Comparison of ENCODE assay signal across 18 cellular contexts in the genomic region with DNA sequence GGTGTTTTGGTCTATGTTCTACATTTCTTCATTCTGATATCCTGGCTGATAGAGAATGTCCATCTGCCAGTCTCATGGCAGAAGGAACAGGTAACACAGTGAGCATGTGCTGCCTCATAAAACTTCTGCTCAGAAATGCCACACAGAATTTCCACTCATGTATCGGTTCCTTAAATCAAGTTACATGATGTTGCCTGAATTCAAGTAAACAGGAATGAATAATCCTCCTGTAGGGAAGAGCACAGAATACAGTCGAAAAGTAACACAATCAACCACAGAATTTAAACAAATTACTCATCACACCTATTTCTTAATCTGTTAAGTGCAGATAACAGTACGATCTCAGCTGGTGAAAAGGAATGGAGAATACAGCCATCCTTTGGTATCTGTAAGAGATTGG.
DNase-seq lines count a peak whose midpoint lies in the region; ATAC-seq, FAIRE-seq and TF ChIP-seq lines count a peak whose summit lies in the region.
"Had no signal": no experiment of that assay in that cellular context is flagged by ENCODE, and none has a peak within 500 bp of the region (broad histone marks: within the 10 kb centered on the region; RNA-seq: fewer than 3 reads in every experiment).

No MANE protein-coding gene starts in this region.

- H3K36me3 Mint-ChIP-seq in activated T-cell treated with anti-CD3 and anti-CD28 coated beads, Interleukin-2, amount 50 U/mL, for 72 hours (ENCODE audit: insufficient read depth in 2 of 2) = no peaks in the 10 kb centered on the region
- H3K36me3 Mint-ChIP-seq in stimulated activated effector memory CD8-positive, alpha-beta T cell treated with anti-CD3 and anti-CD28 coated beads, Interleukin-12 subunit alpha, Interleukin-12 subunit beta, amount 100 ng/mL, for 72 hours = peaks cover 6% of the 10 kb centered on the region
- no peaks in the 10 kb centered on the region for H3K36me3 Mint-ChIP-seq in immature natural killer cell

- BruUV-seq in GM12878 (replicated peaks; lab: Mats Ljungman, UMichigan) = no TSS peak

- no peak overlapping the region for H3K4me3 Mint-ChIP-seq in activated T-cell treated with anti-CD3 and anti-CD28 coated beads, Interleukin-2, amount 50 U/mL, for 72 hours
- H3K4me3 Mint-ChIP-seq in stimulated activated effector memory CD8-positive, alpha-beta T cell treated with anti-CD3 and anti-CD28 coated beads, Interleukin-12 subunit alpha, Interleukin-12 subunit beta, amount 100 ng/mL, for 72 hours = no peak overlapping the region
- no peak overlapping the region for H3K4me3 Mint-ChIP-seq in immature natural killer cell
- H3K4me3 Mint-ChIP-seq: CD14-positive monocyte had no signal

- no peak for DNase-seq in activated T-cell treated with anti-CD3 and anti-CD28 coated beads, Interleukin-2, amount 50 U/mL, for 72 hours
- DNase-seq in activated T-cell treated with anti-CD3 and anti-CD28 coated beads for 4 hours (no peak), H54 (ENCODE audit: insufficient read length, low spot score) (no peak), GM12878 (ENCODE audit: low read depth, low spot score) (no peak), immature natural killer cell (no peak), NCI-H226 (no peak)
- DNase-seq in stimulated activated effector memory CD8-positive, alpha-beta T cell treated with anti-CD3 and anti-CD28 coated beads, Interleukin-12 subunit alpha, Interleukin-12 subunit beta, amount 100 ng/mL, for 72 hours (ENCODE audit: low spot score in 2 of 2) = no peak
- DNase-seq: DND-41, GF-D8, NCI-H1048, NCI-H146, NCI-H2107, NCI-H345 had no signal

- SMC1A ChIA-PET in GM12878 (lab: Charles Lee; ENCODE audit: uncharacterized antibody, unreplicated experiment) = no interaction called here

- RAD21 ChIA-PET in GM12878 (lab: Charles Lee; ENCODE audit: unreplicated experiment) = no interaction called here

- POLR2A ChIA-PET in GM12878 (lab: Charles Lee) = interaction anchor here (0.5 to 0.6 kb wide), 2 partner anchors 9 to 82 kb away, joined by 4 to 5 read pairs; no protein-coding TSS in a partner anchor

- H3K9me3 Mint-ChIP-seq in activated T-cell treated with anti-CD3 and anti-CD28 coated beads, Interleukin-2, amount 50 U/mL, for 72 hours = no peaks in the 10 kb centered on the region
- H3K9me3 Mint-ChIP-seq in stimulated activated effector memory CD8-positive, alpha-beta T cell treated with anti-CD3 and anti-CD28 coated beads, Interleukin-12 subunit alpha, Interleukin-12 subunit beta, amount 100 ng/mL, for 72 hours = no peaks in the 10 kb centered on the region
- no peaks in the 10 kb centered on the region for H3K9me3 Mint-ChIP-seq in immature natural killer cell
- H3K9me3 Mint-ChIP-seq: CD14-positive monocyte had no signal

- no peak for TF ChIP-seq EP300 in GM12878 (IDR thresholded peaks at IDR 0.05; ENCODE audit: borderline replicate concordance in 1 of 2, control insufficient read depth in 1 of 2, low read depth in 2 of 2, low read length in 2 of 2)

- no peak overlapping the region for H3K27ac Mint-ChIP-seq in activated T-cell treated with anti-CD3 and anti-CD28 coated beads, Interleukin-2, amount 50 U/mL, for 72 hours
- peak overlapping the region; percentile 54 for H3K27ac Mint-ChIP-seq in stimulated activated effector memory CD8-positive, alpha-beta T cell treated with anti-CD3 and anti-CD28 coated beads, Interleukin-12 subunit alpha, Interleukin-12 subunit beta, amount 100 ng/mL, for 72 hours
- no peak overlapping the region for H3K27ac Mint-ChIP-seq in immature natural killer cell
- H3K27ac Mint-ChIP-seq: CD14-positive monocyte had no signal

- in situ Hi-C loops in GM12878 (cut with MboI) = no loop called here

- H3K9me3 ChIP-seq in GM12878 (replicated peaks; ENCODE audit: control insufficient read depth, insufficient read depth, low read length) = no peaks in the 10 kb centered on the region
- H3K9me3 ChIP-seq: A549 had no signal

- no peaks in the 10 kb centered on the region for H3K36me3 ChIP-seq in GM12878 (ENCODE audit: control insufficient read depth in 2 of 2, insufficient read depth in 2 of 2, low read length in 1 of 2)

- no peak overlapping the region for H3K9ac ChIP-seq in GM12878 (ENCODE audit: control insufficient read depth, insufficient read depth, low read length)

- H3K27ac ChIP-seq in GM12878 (ENCODE audit: control insufficient read depth, insufficient read depth) = no peak overlapping the region
- H3K27ac ChIP-seq: A549, SK-N-MC had no signal

- CTCF ChIA-PET in GM12878 (lab: Yijun Ruan, JAX) = interaction anchor here (1.1 to 1.8 kb wide), 2 partner anchors 9 to 17 kb away, joined by 5 read pairs; a partner anchor contains a TSS

- H4K20me1 ChIP-seq in GM12878 (ENCODE audit: control insufficient read depth, insufficient read depth) = no peaks in the 10 kb centered on the region; the same call in 1 of the 2 replicates

- no peaks in the 10 kb centered on the region for H3K27me3 ChIP-seq in GM12878 (replicated peaks in 1 of 2; ENCODE audit: control insufficient read depth in 2 of 2, insufficient read depth in 2 of 2, low read length in 1 of 2)

- TF ChIP-seq RAD21 in GM12878 (IDR thresholded peaks at IDR 0.05; ENCODE audit: insufficient read depth, low read depth, low read length) = no peak

- FAIRE-seq in H54 (lab: Jason Lieb, UNC) = peak; percentile 23
- peak; percentile 71 for FAIRE-seq in GM12878 (lab: Jason Lieb, UNC)
- FAIRE-seq: A549, H1 had no signal

- no peak for TF ChIP-seq CTCF in GM12878 (IDR thresholded peaks at IDR 0.05 in 2 of 3, conservative IDR thresholded peaks at IDR 0.05 in 1 of 3; ENCODE audit: control insufficient read depth in 2 of 3, extremely low read depth in 1 of 3, insufficient read depth in 1 of 3, low read depth in 3 of 3, low read length in 3 of 3)

- no peak overlapping the region for H3K4me2 ChIP-seq in GM12878 (ENCODE audit: control insufficient read depth, insufficient read depth)
- H3K4me2 ChIP-seq: A549 had no signal

- H3K4me1 ChIP-seq in GM12878 (ENCODE audit: control insufficient read depth, insufficient read depth, low read length) = no peaks in the 10 kb centered on the region; the same call in 1 of the 2 replicates

- TF ChIP-seq POLR2A in H54 (IDR thresholded peaks at IDR 0.05; ENCODE audit: low read depth, low read length) = no peak
- no peak for TF ChIP-seq POLR2A in GM12878 (IDR thresholded peaks at IDR 0.05; ENCODE audit: low read depth, low read length)

- H2AFZ ChIP-seq in GM12878 (ENCODE audit: control insufficient read depth, low read depth, low read length) = no peak overlapping the region

- WGBS in GM12878 (ENCODE audit: insufficient coverage, insufficient replicate concordance, low lambda C conversion rate, missing lambda C conversion rate) = 16% methylated on average over 3 of the region's 3 CpGs

- intact Hi-C loops in GM12878 (cut with micrococcal nuclease; ENCODE audit: unreplicated experiment) = no loop called here

- no peaks in the 10 kb centered on the region for H3K27me3 Mint-ChIP-seq in activated T-cell treated with anti-CD3 and anti-CD28 coated beads, Interleukin-2, amount 50 U/mL, for 72 hours (ENCODE audit: low read depth)
- no peaks in the 10 kb centered on the region for H3K27me3 Mint-ChIP-seq in immature natural killer cell (ENCODE audit: low read depth in 3 of 3)

- ATAC-seq in activated T-cell treated with anti-CD3 and anti-CD28 coated beads, Interleukin-2, amount 50 U/mL, for 72 hours (replicated peaks in 1 of 2) = peak; percentile 51 to 69
- ATAC-seq in GM12878 (no peak; the same call in 2 of the 3 replicates), HG03354 (IDR thresholded peaks at IDR 0.05; ENCODE audit: poor library complexity, severe bottlenecking, unreplicated experiment) (no peak)
- peak; percentile 54 for ATAC-seq in stimulated activated effector memory CD8-positive, alpha-beta T cell treated with anti-CD3 and anti-CD28 coated beads, Interleukin-12 subunit alpha, Interleukin-12 subunit beta, amount 100 ng/mL, for 72 hours
- ATAC-seq: A549 had no signal

- H3K79me2 ChIP-seq in GM12878 (ENCODE audit: control insufficient read depth, insufficient read depth, low read length) = no peaks in the 10 kb centered on the region

- H3K4me1 Mint-ChIP-seq in activated T-cell treated with anti-CD3 and anti-CD28 coated beads, Interleukin-2, amount 50 U/mL, for 72 hours (ENCODE audit: low read depth) = peaks cover 21% of the 10 kb centered on the region
- peaks cover 6% of the 10 kb centered on the region for H3K4me1 Mint-ChIP-seq in stimulated activated effector memory CD8-positive, alpha-beta T cell treated with anti-CD3 and anti-CD28 coated beads, Interleukin-12 subunit alpha, Interleukin-12 subunit beta, amount 100 ng/mL, for 72 hours
- H3K4me1 Mint-ChIP-seq in immature natural killer cell = peaks cover 7 to 13% of the 10 kb centered on the region in 2 donors

- H3K4me3 ChIP-seq in GM12878 = no peak overlapping the region
- H3K4me3 ChIP-seq: A549, SK-N-MC had no signal

TF ChIP-seq in GM12878, 131 proteins besides CTCF, POLR2A, EP300 and RAD21:
- TF ChIP-seq RUNX3 (IDR thresholded peaks at IDR 0.05; ENCODE audit: low read length) = peak; percentile 72
- TF ChIP-seq EED (IDR thresholded peaks at IDR 0.05; ENCODE audit: low read depth) = 0 out of 2 replicates have a peak, but pooled peaks have one; percentile 20
- TF ChIP-seq TCF7 (IDR thresholded peaks at IDR 0.05; ENCODE audit: borderline replicate concordance) = no peak
- no peak for TF ChIP-seq ZNF207 (IDR thresholded peaks at IDR 0.05; ENCODE audit: borderline replicate concordance)
- no peak for TF ChIP-seq RB1 (IDR thresholded peaks at IDR 0.05; ENCODE audit: borderline replicate concordance)
- TF ChIP-seq IKZF2 (IDR thresholded peaks at IDR 0.05) = peak; percentile 26 to 60; a peak in 3 of 4 replicates

Comparison
In these comparisons a context has a peak if more than half of its experiments do, and no peak if none do; other contexts are left out.
1. ATAC-seq: peak in activated T-cell treated with anti-CD3 and anti-CD28 coated beads, Interleukin-2, amount 50 U/mL, for 72 hours (2 of 2) and stimulated activated effector memory CD8-positive, alpha-beta T cell treated with anti-CD3 and anti-CD28 coated beads, Interleukin-12 subunit alpha, Interleukin-12 subunit beta, amount 100 ng/mL, for 72 hours (single experiment); none in GM12878 (single experiment) and HG03354 (single experiment).